8 cellular contexts compared by ENCODE assay signal in the genomic region with DNA sequence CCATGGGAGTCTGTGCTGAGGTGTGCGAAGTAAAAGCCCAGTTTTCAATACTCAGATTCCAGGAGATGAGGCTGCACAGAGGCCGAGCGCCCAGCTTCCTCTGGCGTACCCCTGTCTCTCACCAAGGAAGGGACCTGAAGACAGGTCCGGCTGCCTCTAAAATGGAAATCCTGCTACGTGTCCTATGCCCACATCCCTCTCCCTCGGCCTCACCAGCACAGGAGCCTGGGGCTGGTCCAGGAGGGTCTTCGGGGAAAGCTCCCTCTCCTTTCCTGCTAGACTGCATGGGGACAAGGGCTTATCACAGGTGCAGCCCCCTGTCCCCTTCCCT. TPM values are rescaled to one million over a fixed set of nuclear protein-coding genes. Genes with fewer than 3 reads are reported as not detected.
DNase-seq lines count a peak whose midpoint lies in the region; ATAC-seq and TF ChIP-seq lines count a peak whose summit lies in the region.

No MANE protein-coding gene starts in this region.

- DNase-seq in RWPE1 (ENCODE audit: low spot score) (no peak), fibroblast of the aortic adventitia (ENCODE audit: low read depth) (no peak), iPS-NIHi11 (ENCODE audit: low spot score) (no peak), GOT3 (lab: John Stamatoyannopoulos, UW) (no peak)
- DNase-seq in effector CD4-positive, alpha-beta T cell, result no peak
- DNase-seq in activated CD4-positive, CD25-positive, alpha-beta regulatory T cell treated with anti-CD3 and anti-CD28 coated beads, Interleukin-2, amount 50 U/mL, for 72 hours, result no peak

- peaks cover 16 to 22% (median 21%) of the 10 kb centered on the region in 3 donors for H3K36me3 ChIP-seq in skeletal muscle tissue (ENCODE audit: control insufficient read depth in 3 of 3, insufficient read depth in 3 of 3, low read length in 3 of 3)

- H3K27ac ChIP-seq in RWPE1 (peak overlapping the region; percentile 70), skeletal muscle tissue (ENCODE audit: low read depth, low read length) (peak overlapping the region; percentile 83)

- POLR2A ChIA-PET in RWPE1 (lab: Yijun Ruan, JAX; ENCODE audit: low non-redundant PET), result no interaction called here

- peak overlapping the region; percentile 98 for H3K4me3 ChIP-seq in fibroblast of the aortic adventitia (ENCODE audit: low read depth, low read length)
- peak overlapping the region; percentile 95 to 100 (median 98) for H3K4me3 ChIP-seq in skeletal muscle tissue (ENCODE audit: low read length in 3 of 3)

- peaks cover 31 to 41% (median 36%) of the 10 kb centered on the region in 3 donors for H3K4me1 ChIP-seq in skeletal muscle tissue (ENCODE audit: control insufficient read depth in 3 of 3, insufficient read depth in 3 of 3, low read length in 3 of 3)

- ATAC-seq in GM21786 (IDR thresholded peaks at IDR 0.05; ENCODE audit: unreplicated experiment), result peak; percentile 2

- no peaks in the 10 kb centered on the region for H3K9me3 ChIP-seq in skeletal muscle tissue (ENCODE audit: control insufficient read depth in 3 of 3, low read length in 3 of 3)

- H3K27me3 ChIP-seq in skeletal muscle tissue (ENCODE audit: control insufficient read depth in 3 of 3, insufficient read depth in 3 of 3, low read length in 3 of 3), result no peaks in the 10 kb centered on the region

- peak overlapping the region; percentile 96 to 99 (median 97) for H3K9ac ChIP-seq in skeletal muscle tissue (ENCODE audit: low read depth in 1 of 3, low read length in 3 of 3)

- CTCF ChIA-PET in RWPE1 (lab: Yijun Ruan, JAX), result interaction anchor here (0.9 kb wide), 1 partner anchor 36 kb away, joined by 3 read pairs; no protein-coding TSS in a partner anchor

- no peak for TF ChIP-seq CTCF in RWPE1 (conservative IDR thresholded peaks at IDR 0.05; ENCODE audit: low read depth)
- TF ChIP-seq CTCF in fibroblast of the aortic adventitia (IDR thresholded peaks at IDR 0.05; ENCODE audit: insufficient read depth, low read length), result no peak

RNA-seq across cellular contexts. Expression of a gene that starts 0.4 kb away (rescaled TPM):
- total RNA-seq in fibroblast of the aortic adventitia (ENCODE audit: low replicate concordance), result 32.5 and 74.1 TPM in 2 replicates
- total RNA-seq in skeletal muscle tissue, result 38.1 TPM

RNA-seq across cellular contexts. Expression of a gene that starts 5.6 kb away (rescaled TPM):
- total RNA-seq in fibroblast of the aortic adventitia (ENCODE audit: low replicate concordance) (5.9 and 21.8 TPM in 2 replicates), skeletal muscle tissue (4.7 TPM)

RNA-seq across cellular contexts. Expression of a gene that starts 26.2 kb away (rescaled TPM):
- 58.0 and 246 TPM in 2 replicates for total RNA-seq in fibroblast of the aortic adventitia (ENCODE audit: low replicate concordance)
- 101 TPM for total RNA-seq in skeletal muscle tissue

RNA-seq across cellular contexts. Expression of a gene that starts 31.4 kb away (rescaled TPM):
- total RNA-seq in fibroblast of the aortic adventitia (ENCODE audit: low replicate concordance) (171 and 217 TPM in 2 replicates), skeletal muscle tissue (165 TPM)

RNA-seq across cellular contexts. Expression of a gene that starts 41.0 kb away (rescaled TPM):
- total RNA-seq in fibroblast of the aortic adventitia (ENCODE audit: low replicate concordance), result 2.0 and 2.6 TPM in 2 replicates
- total RNA-seq in skeletal muscle tissue, result 1.6 TPM
